1 cellular context compared by ENCODE assay signal in the genomic region with DNA sequence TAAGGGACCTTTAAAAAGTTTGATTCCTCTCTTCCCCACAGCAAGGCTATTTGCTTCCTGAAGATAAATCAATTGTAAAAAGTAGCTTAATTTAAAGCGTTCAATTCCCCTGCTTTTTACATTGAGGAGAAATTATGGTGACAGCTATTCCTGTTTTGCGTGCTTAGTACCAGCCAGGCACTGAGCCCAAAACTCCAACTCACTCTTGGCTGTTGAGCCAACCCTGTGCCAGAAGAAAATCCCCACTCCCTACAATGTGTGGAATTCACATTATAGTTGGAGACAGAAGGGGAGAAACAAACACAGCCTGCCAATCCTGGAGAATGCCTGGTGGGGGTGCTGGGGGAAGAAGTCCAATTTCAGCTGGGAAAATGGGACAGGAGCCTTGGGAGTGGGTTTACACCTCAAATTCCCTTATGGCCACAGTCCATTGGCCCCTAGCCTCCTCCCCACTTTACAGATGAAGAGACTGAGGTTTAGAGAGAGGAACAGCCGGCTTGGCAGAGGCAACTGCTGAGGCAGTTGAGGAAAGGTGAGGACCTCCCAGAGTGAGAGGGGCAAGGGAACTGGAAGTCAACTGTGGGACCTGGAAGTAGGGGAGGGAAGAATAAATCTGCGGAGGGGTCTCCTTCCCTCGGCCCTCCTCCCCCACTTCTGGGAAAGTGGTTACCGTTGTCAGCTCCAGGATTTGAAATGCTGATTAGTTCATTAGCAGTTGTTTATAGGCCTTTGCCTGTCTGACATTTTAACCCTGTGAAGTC.
TF ChIP-seq lines count a peak whose summit lies in the region.

No MANE protein-coding gene starts in this region.

TF ChIP-seq in SK-N-SH, 30 proteins besides CTCF, POLR2A, EP300 and RAD21 (continued from another document):
- no peak for TF ChIP-seq ELF1 (IDR thresholded peaks at IDR 0.05)
